In genomic region chr11:63985812-63986155, GRCh38 we compare ENCODE assay signal across 8 cellular contexts. TPM values are rescaled to one million over a fixed set of nuclear protein-coding genes. Genes with fewer than 3 reads are reported as not detected.
DNase-seq lines count a peak whose midpoint lies in the region; ATAC-seq and TF ChIP-seq lines count a peak whose summit lies in the region.

No MANE protein-coding gene starts in this region.

- TF ChIP-seq CTCF in GM13976 (IDR thresholded peaks at IDR 0.05; ENCODE audit: borderline replicate concordance, control extremely low read depth, extremely low read depth, insufficient read depth, missing control alignments): no peak
- TF ChIP-seq CTCF in breast epithelium (IDR thresholded peaks at IDR 0.05): no peak
- no peak for TF ChIP-seq CTCF in right lobe of liver (IDR thresholded peaks at IDR 0.05)

- H3K27ac ChIP-seq in breast epithelium: peak overlapping the region; percentile 91 to 93
- peak overlapping the region in 1 of 3 donors; percentile 24 for H3K27ac ChIP-seq in right lobe of liver

- H3K4me1 ChIP-seq in breast epithelium (peaks cover 0 to 2% of the 10 kb centered on the region in 2 donors), right lobe of liver (peaks cover 0 to 12% (median 5%) of the 10 kb centered on the region in 4 donors)

- H3K9me3 ChIP-seq in breast epithelium (no peaks in the 10 kb centered on the region), right lobe of liver (no peaks in the 10 kb centered on the region)

- intact Hi-C loops in breast epithelium (cut with DNase I; ENCODE audit: low total_unique reads) (no loop called here), right lobe of liver (cut with DNase I) (no loop called here)

- WGBS in right lobe of liver (ENCODE audit: insufficient coverage, low coverage, low lambda C conversion rate, missing lambda C conversion rate): 0% methylated on average over 12 of the region's 18 CpGs

- H3K27me3 ChIP-seq in breast epithelium (no peaks in the 10 kb centered on the region), right lobe of liver (no peaks in the 10 kb centered on the region)

- in situ Hi-C loops in GM13976 (cut with MboI; ENCODE audit: low sequenced_read_pairs, unreplicated experiment): loop anchor here (25.0 kb wide), 1 partner anchor 302 kb away; the partner anchor contains the start of genes BAD, GPR137 and KCNK4

- no peak for TF ChIP-seq POLR2A in breast epithelium (IDR thresholded peaks at IDR 0.05)
- no peak for TF ChIP-seq POLR2A in right lobe of liver (IDR thresholded peaks at IDR 0.05)

- peak; percentile 36 for ATAC-seq in HG03135 (IDR thresholded peaks at IDR 0.05; ENCODE audit: unreplicated experiment)
- ATAC-seq in right lobe of liver: peak; percentile 34 to 54 (median 46)

- H3K36me3 ChIP-seq in breast epithelium (no peaks in the 10 kb centered on the region), right lobe of liver (peaks cover 0 to 3% (median 0%) of the 10 kb centered on the region in 4 donors)

- H3K4me3 ChIP-seq in breast epithelium (peak overlapping the region; percentile 90 to 100 (median 99)), right lobe of liver (peak overlapping the region; percentile 73 to 100 (median 83))

- peak; percentile 83 for DNase-seq in GM13976 (ENCODE audit: low spot score)
- DNase-seq in UCSD-AML1 (lab: John Stamatoyannopoulos, UW; ENCODE audit: unreplicated experiment): peak; percentile 66
- DNase-seq in breast epithelium (ENCODE audit: low spot score in 2 of 2): no peak
- peak in 1 of 3 donors; percentile 50 for DNase-seq in right lobe of liver
- peak; percentile 42 for DNase-seq in stimulated activated CD8-positive, alpha-beta memory T cell treated with anti-CD3 and anti-CD28 coated beads, Interleukin-15, amount 100 ng/mL, for 24 hours (ENCODE audit: low read depth)
- no peak for DNase-seq in NCI-H1436 (lab: John Stamatoyannopoulos, UW)
- no peak for DNase-seq in ureter (ENCODE audit: low spot score)

RNA-seq across cellular contexts. Expression of gene OTUB1, which starts 0.5 kb away (rescaled TPM):
- total RNA-seq in breast epithelium (10 to 100 TPM; 50.9 to 81.4 (median 79.3) TPM), right lobe of liver (10 to 100 TPM; 23.2 to 35.3 (median 24.7) TPM), ureter (75.5 TPM)

RNA-seq across cellular contexts. Expression of gene COX8A, which starts 11.4 kb away (rescaled TPM):
- total RNA-seq in breast epithelium (100 to 1,000 TPM; 257 to 326 (median 293) TPM), right lobe of liver (100 to 1,000 TPM; 144 to 385 (median 177) TPM), ureter (291 TPM)

RNA-seq across cellular contexts. Expression of gene NAA40, which starts 47.0 kb away (rescaled TPM):
- total RNA-seq in breast epithelium: 10 to 100 TPM in 2 of 3 donors, 1 to 10 TPM in 1; 5.9 to 27.4 (median 19.7) TPM
- total RNA-seq in right lobe of liver: 1 to 10 TPM; 3.6 to 7.5 (median 4.6) TPM
- total RNA-seq in ureter: 26.4 TPM

RNA-seq across cellular contexts. Expression of gene FLRT1, which starts 49.9 kb away (rescaled TPM):
- total RNA-seq in breast epithelium (not detected), right lobe of liver (under 1 TPM in 1 of 6 experiments, not detected in 5; 0.12 TPM), ureter (0.13 TPM)

Comparison
In these comparisons a context has a peak if more than half of its experiments do, and no peak if none do; other contexts are left out.
1. DNase-seq: peak in GM13976 (single experiment), UCSD-AML1 (single experiment) and stimulated activated CD8-positive, alpha-beta memory T cell treated with anti-CD3 and anti-CD28 coated beads, Interleukin-15, amount 100 ng/mL, for 24 hours (single experiment); none in breast epithelium (0 of 2), NCI-H1436 (single experiment) and ureter (single experiment).